ENCODE assay signal across 27 cellular contexts in genomic region chr18:70376137-70376913, GRCh38.
A peak's percentile ranks its signal among the peaks of the same experiment; 100 is the strongest.
DNase-seq lines count a peak whose midpoint lies in the region; ATAC-seq and TF ChIP-seq lines count a peak whose summit lies in the region.
"Had no signal": no experiment of that assay in that cellular context is flagged by ENCODE, and none has a peak within 500 bp of the region (broad histone marks: within the 10 kb centered on the region; RNA-seq: fewer than 3 reads in every experiment).

No MANE protein-coding gene starts in this region.

- H3K9me3 ChIP-seq in BE2C (no peaks in the 10 kb centered on the region), hepatocyte (ENCODE audit: low read depth) (no peaks in the 10 kb centered on the region), muscle layer of duodenum (ENCODE audit: control insufficient read depth in 1 of 2, low read length in 2 of 2) (no peaks in the 10 kb centered on the region)
- H3K9me3 ChIP-seq: adrenal gland, SJSA1, tibial artery had no signal

- H3K36me3 ChIP-seq in BE2C (no peaks in the 10 kb centered on the region), hepatocyte (replicated peaks; ENCODE audit: insufficient read depth, low read depth) (no peaks in the 10 kb centered on the region), muscle layer of duodenum (ENCODE audit: control insufficient read depth in 1 of 2, insufficient read depth in 2 of 2, low read length in 2 of 2) (no peaks in the 10 kb centered on the region)
- H3K36me3 ChIP-seq: adrenal gland, brain microvascular endothelial cell, SJSA1, tibial artery had no signal

- no peaks in the 10 kb centered on the region for H3K9me2 ChIP-seq in hepatocyte (replicated peaks; ENCODE audit: insufficient read depth)

- ATAC-seq in HG03565 (IDR thresholded peaks at IDR 0.05; ENCODE audit: unreplicated experiment) = no peak
- no peak for ATAC-seq in HG03439 (IDR thresholded peaks at IDR 0.05; ENCODE audit: unreplicated experiment)
- no peak for ATAC-seq in HG02623 (IDR thresholded peaks at IDR 0.05; ENCODE audit: unreplicated experiment)
- ATAC-seq: activated T-cell treated with anti-CD3 and anti-CD28 coated beads, Interleukin-2, amount 50 U/mL, for 72 hours; CD8-positive, alpha-beta T cell; stimulated activated naive CD8-positive, alpha-beta T cell treated with anti-CD3 and anti-CD28 coated beads, Interleukin-15, amount 100 ng/mL, for 72 hours had no signal

- H3K4me2 ChIP-seq in hepatocyte = peak overlapping the region; percentile 54

- 89% methylated on average over 15 of the region's 15 CpGs for WGBS in hepatocyte (ENCODE audit: low lambda C conversion rate, missing lambda C conversion rate)

- DNase-seq in BE2C (peak; percentile 46), NCI-H526 treated with DMSO at 0.1 percent for 48 hours (lab: John Stamatoyannopoulos, UW) (peak; percentile 82), hepatocyte (ENCODE audit: low spot score) (no peak), hepatic stellate cell (ENCODE audit: low spot score) (no peak)
- DNase-seq: activated CD4-positive, alpha-beta T cell treated with anti-CD3 and anti-CD28 coated beads, Interleukin-2, amount 50 U/mL, for 4 hours; activated naive CD4-positive, alpha-beta T cell treated with Interleukin-2 at 50 U/mL for 16 hours; activated T-cell treated with anti-CD3 and anti-CD28 coated beads, Interleukin-2, amount 50 U/mL, for 72 hours; adrenal gland; AML-193; brain microvascular endothelial cell; CD8-positive, alpha-beta T cell; DND-41; effector CD4-positive, alpha-beta T cell; naive B cell; NCI-H1105 treated with DMSO at 0.1 percent for 48 hours; NCI-H1930; NCI-H748 treated with DMSO at 0.1 percent for 48 hours; RPMI8226; stimulated activated CD8-positive, alpha-beta memory T cell treated with anti-CD3 and anti-CD28 coated beads, Interleukin-4, amount 100 ng/mL, for 48 hours; stimulated activated naive CD8-positive, alpha-beta T cell treated with anti-CD3 and anti-CD28 coated beads, Interleukin-15, amount 100 ng/mL, for 72 hours; tibial artery had no signal

- H4K20me1 ChIP-seq in hepatocyte (ENCODE audit: insufficient read depth, poor library complexity, severe bottlenecking) = no peaks in the 10 kb centered on the region

- H3K27me3 ChIP-seq in BE2C (no peaks in the 10 kb centered on the region), hepatocyte (no peaks in the 10 kb centered on the region), muscle layer of duodenum (ENCODE audit: low read depth, low read length) (no peaks in the 10 kb centered on the region)
- H3K27me3 ChIP-seq: adrenal gland, brain microvascular endothelial cell, SJSA1, tibial artery had no signal

- H3K4me1 ChIP-seq in BE2C (peaks cover 7% of the 10 kb centered on the region; the same call in 1 of the 2 replicates), hepatocyte (ENCODE audit: insufficient read depth) (peaks cover 29% of the 10 kb centered on the region), muscle layer of duodenum (ENCODE audit: control insufficient read depth in 1 of 2, insufficient read depth in 2 of 2, low read length in 2 of 2) (peaks cover 0 to 4% of the 10 kb centered on the region in 2 donors)
- H3K4me1 ChIP-seq: adrenal gland had no signal

- H3K79me2 ChIP-seq in hepatocyte = no peaks in the 10 kb centered on the region

- no peak overlapping the region for H3K4me3 ChIP-seq in BE2C (ENCODE audit: low read depth, low read length)
- H3K4me3 ChIP-seq in hepatocyte = no peak overlapping the region
- no peak overlapping the region for H3K4me3 ChIP-seq in muscle layer of duodenum (ENCODE audit: low read depth in 1 of 2, low read length in 2 of 2)
- H3K4me3 ChIP-seq: adrenal gland, SJSA1, skin epidermis, tibial artery had no signal

- H3K27ac ChIP-seq in hepatocyte (peak overlapping the region; percentile 98), muscle layer of duodenum (ENCODE audit: low read length) (peak overlapping the region; percentile 89)
- H3K27ac ChIP-seq: adrenal gland, brain microvascular endothelial cell, SJSA1, skin epidermis, tibial artery had no signal

- peak overlapping the region; percentile 12 for H2AFZ ChIP-seq in hepatocyte

- TF ChIP-seq CTCF in BE2C (IDR thresholded peaks at IDR 0.05; ENCODE audit: low read depth, low read length) = no peak
- TF ChIP-seq CTCF in hepatocyte (IDR thresholded peaks at IDR 0.05; ENCODE audit: poor library complexity) = no peak

Comparison
In these comparisons a context has a peak if more than half of its experiments do, and no peak if none do; other contexts are left out.
1. DNase-seq: peak in BE2C (single experiment) and NCI-H526 treated with DMSO at 0.1 percent for 48 hours (single experiment); none in hepatocyte (single experiment) and hepatic stellate cell (single experiment).